ENCODE assay signal across 10 cellular contexts in genomic region chr19:6587093-6587820, GRCh38. TPM values are rescaled to one million over a fixed set of nuclear protein-coding genes. Genes with fewer than 3 reads are reported as not detected.
DNase-seq lines count a peak whose midpoint lies in the region; ATAC-seq and TF ChIP-seq lines count a peak whose summit lies in the region.
"Had no signal": no experiment of that assay in that cellular context is flagged by ENCODE, and none has a peak within 500 bp of the region (broad histone marks: within the 10 kb centered on the region; RNA-seq: fewer than 3 reads in every experiment).

No MANE protein-coding gene starts in this region.

- 0 out of 2 replicates have a peak overlapping the region, but pooled peaks have one; percentile 22 for H3K4me2 ChIP-seq in DND-41 (ENCODE audit: insufficient read depth, low read length)

- peaks cover 5% of the 10 kb centered on the region for H3K27me3 ChIP-seq in DND-41 (ENCODE audit: insufficient read depth, low read length, poor library complexity)

- H4K20me1 ChIP-seq in DND-41 (ENCODE audit: insufficient read depth, low read length) = no peaks in the 10 kb centered on the region

- ATAC-seq in DND-41 (ENCODE audit: insufficient read depth, low read depth) = no peak
- ATAC-seq in HG02642 (IDR thresholded peaks at IDR 0.05; ENCODE audit: poor library complexity, unreplicated experiment) = peak; percentile 31
- no peak for ATAC-seq in HG02763 (IDR thresholded peaks at IDR 0.05; ENCODE audit: unreplicated experiment)

- peaks cover 75% of the 10 kb centered on the region for H3K27me3 Mint-ChIP-seq in activated naive CD8-positive, alpha-beta T cell treated with anti-CD3 and anti-CD28 coated beads for 36 hours
- peaks cover 79% of the 10 kb centered on the region for H3K27me3 Mint-ChIP-seq in mesothelial cell of epicardium (ENCODE audit: low read depth)

- peaks cover 37% of the 10 kb centered on the region for H3K4me1 Mint-ChIP-seq in activated naive CD8-positive, alpha-beta T cell treated with anti-CD3 and anti-CD28 coated beads for 36 hours
- H3K4me1 Mint-ChIP-seq in mesothelial cell of epicardium = peaks cover 7% of the 10 kb centered on the region

- H3K36me3 Mint-ChIP-seq in activated naive CD8-positive, alpha-beta T cell treated with anti-CD3 and anti-CD28 coated beads for 36 hours = peaks cover 4% of the 10 kb centered on the region
- no peaks in the 10 kb centered on the region for H3K36me3 Mint-ChIP-seq in mesothelial cell of epicardium

- peaks cover 46% of the 10 kb centered on the region for H3K4me1 ChIP-seq in DND-41 (ENCODE audit: insufficient read depth, low read length)
- H3K4me1 ChIP-seq: uterus had no signal

- H3K79me2 ChIP-seq in DND-41 (ENCODE audit: insufficient read depth, low read length) = peaks cover 11% of the 10 kb centered on the region

- DNase-seq in DND-41 (no peak), mesothelial cell of epicardium (ENCODE audit: low spot score in 2 of 2, unreplicated experiment in 2 of 2) (no peak), NCI-H2107 treated with DMSO at 0.1 percent for 48 hours (lab: John Stamatoyannopoulos, UW; ENCODE audit: unreplicated experiment) (no peak), COR-L47 (lab: John Stamatoyannopoulos, UW) (no peak), HT-29 (ENCODE audit: low spot score) (no peak)
- DNase-seq in activated naive CD8-positive, alpha-beta T cell treated with anti-CD3 and anti-CD28 coated beads for 36 hours = no peak
- DNase-seq: uterus had no signal

- H3K4me3 Mint-ChIP-seq in activated naive CD8-positive, alpha-beta T cell treated with anti-CD3 and anti-CD28 coated beads for 36 hours = peak overlapping the region; percentile 92
- H3K4me3 Mint-ChIP-seq in mesothelial cell of epicardium = peak overlapping the region; percentile 34

- H3K9me3 ChIP-seq in DND-41 (ENCODE audit: insufficient read depth, low read length, severe bottlenecking) = no peaks in the 10 kb centered on the region
- H3K9me3 ChIP-seq: uterus had no signal

- H3K4me3 ChIP-seq in DND-41 (ENCODE audit: low read depth in 1 of 2, low read length in 2 of 2) = no peak overlapping the region
- H3K4me3 ChIP-seq: uterus had no signal

- no peak overlapping the region for H3K27ac Mint-ChIP-seq in activated naive CD8-positive, alpha-beta T cell treated with anti-CD3 and anti-CD28 coated beads for 36 hours
- no peak overlapping the region for H3K27ac Mint-ChIP-seq in mesothelial cell of epicardium

- H3K36me3 ChIP-seq in DND-41 (ENCODE audit: insufficient read depth, low read length) = peaks cover 8% of the 10 kb centered on the region
- H3K36me3 ChIP-seq: uterus had no signal

- H3K9ac ChIP-seq in DND-41 (ENCODE audit: low read depth, low read length) = peak overlapping the region; percentile 13; the same call in 1 of the 2 replicates

- no peak for TF ChIP-seq CTCF in DND-41 (IDR thresholded peaks at IDR 0.05; ENCODE audit: borderline replicate concordance, extremely low read depth, low read length, poor library complexity, severe bottlenecking)
- TF ChIP-seq CTCF in mesothelial cell of epicardium (IDR thresholded peaks at IDR 0.05; ENCODE audit: unreplicated experiment) = no peak

- H2AFZ ChIP-seq in DND-41 (ENCODE audit: low read depth, low read length) = no peak overlapping the region; the same call in 1 of the 2 replicates

- peak overlapping the region; percentile 36 for H3K27ac ChIP-seq in DND-41 (ENCODE audit: low read length)
- H3K27ac ChIP-seq: uterus had no signal

- H3K9me3 Mint-ChIP-seq in activated naive CD8-positive, alpha-beta T cell treated with anti-CD3 and anti-CD28 coated beads for 36 hours = no peaks in the 10 kb centered on the region
- no peaks in the 10 kb centered on the region for H3K9me3 Mint-ChIP-seq in mesothelial cell of epicardium

RNA-seq across cellular contexts. Expression of gene CD70, which starts 3.7 kb away (rescaled TPM):
- total RNA-seq in activated naive CD8-positive, alpha-beta T cell treated with anti-CD3 and anti-CD28 coated beads for 36 hours = 10 to 100 TPM; 15.2 to 15.3 TPM
- total RNA-seq in mesothelial cell of epicardium = not detected in 3 replicates
- total RNA-seq in HT-29 (2014; rRNA removed; shearing (Covaris generic)) = not detected in 2 replicates
- total RNA-seq: lower leg skin had no signal

RNA-seq across cellular contexts. Expression of gene TNFSF9, which starts 56.4 kb away (rescaled TPM):
- total RNA-seq in activated naive CD8-positive, alpha-beta T cell treated with anti-CD3 and anti-CD28 coated beads for 36 hours = 1 to 10 TPM; 2.3 to 2.5 TPM
- 0.76 to 1.5 TPM (median 1.1 TPM) in 3 replicates for total RNA-seq in mesothelial cell of epicardium
- 3.0 and 3.1 TPM in 2 replicates for total RNA-seq in HT-29 (2014; rRNA removed; shearing (Covaris generic))

Comparison
In these comparisons a context has a peak if more than half of its experiments do, and no peak if none do; other contexts are left out.
1. RNA of gene CD70, which starts 3.7 kb away (total RNA-seq): 15.2 to 15.3 TPM in activated naive CD8-positive, alpha-beta T cell treated with anti-CD3 and anti-CD28 coated beads for 36 hours; not detected in mesothelial cell of epicardium and not detected in HT-29; every median in the first group is over 10 times any median in the second.